Comparison of ENCODE assay signal across 8 cellular contexts in the genomic region with DNA sequence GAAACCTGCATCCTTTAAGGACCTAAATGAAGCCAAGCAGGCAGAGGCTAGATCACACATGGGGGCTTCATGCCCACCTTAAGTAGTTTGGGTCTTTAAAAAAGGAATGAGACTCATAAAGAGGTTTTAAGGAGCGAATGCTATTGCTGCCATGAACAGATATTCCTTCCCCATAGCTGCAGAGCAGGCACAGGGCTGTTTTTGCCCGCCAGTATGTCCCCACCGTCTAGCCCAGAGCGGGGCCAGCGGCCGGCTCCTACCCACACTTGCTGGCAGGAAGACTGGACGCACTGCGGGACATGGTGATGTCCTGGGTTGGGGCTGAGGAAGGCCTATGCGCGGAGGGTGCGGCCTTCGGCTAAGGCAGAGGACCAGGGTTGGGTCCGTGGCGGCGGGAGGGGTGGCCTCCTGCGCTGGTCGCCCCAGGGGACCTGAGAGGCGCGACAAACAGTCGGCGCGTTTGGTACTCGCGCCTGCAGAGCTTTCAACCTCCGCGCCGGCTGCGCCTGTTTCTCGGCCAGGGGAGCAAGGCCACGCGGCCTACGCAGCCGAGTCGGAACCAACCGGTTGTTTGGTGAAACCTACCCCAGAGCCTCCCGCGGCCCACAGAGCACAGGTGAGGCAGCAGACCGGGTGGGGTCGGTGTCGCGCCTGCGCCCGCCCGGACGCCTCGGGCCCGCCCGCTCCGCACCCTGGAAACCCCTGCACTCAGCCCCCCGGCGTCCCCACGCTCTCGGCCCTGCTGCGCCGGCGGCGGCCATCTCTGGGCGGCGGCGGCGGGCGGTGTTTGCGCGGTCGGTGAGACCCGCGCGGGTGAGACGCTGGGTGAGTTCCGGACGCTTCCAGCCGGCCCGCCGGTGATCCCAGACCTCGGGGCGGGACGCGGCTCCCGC. TPM values are rescaled to one million over a fixed set of nuclear protein-coding genes. Genes with fewer than 3 reads are reported as not detected.
DNase-seq lines count a peak whose midpoint lies in the region; ATAC-seq and TF ChIP-seq lines count a peak whose summit lies in the region.

FAIM (plus strand) TSS at position 450 of the 893 bp plus-strand sequence. CDS start 10,956 bp downstream, outside the sequence.

- H3K9ac ChIP-seq in DND-41 (ENCODE audit: low read depth, low read length) (peak within 1 kb of the TSS; percentile 88), HUES6 (ENCODE audit: low read length) (peak within 1 kb of the TSS; percentile 91)

- H3K27me3 ChIP-seq in DND-41 (ENCODE audit: insufficient read depth, low read length, poor library complexity): peaks cover 7% of the 10 kb centered on the region
- no peaks in the 10 kb centered on the region; the same call in 1 of the 2 replicates for H3K27me3 ChIP-seq in HUES6 (ENCODE audit: control insufficient read depth, insufficient read depth, low read length)
- H3K27me3 ChIP-seq in osteoblast (ENCODE audit: insufficient read depth, low read length): no peaks in the 10 kb centered on the region

- H3K4me2 ChIP-seq in DND-41 (ENCODE audit: insufficient read depth, low read length) (peak within 1 kb of the TSS; percentile 71), osteoblast (ENCODE audit: insufficient read depth, low read length) (peak within 1 kb of the TSS; percentile 73)

- H3K27ac ChIP-seq in DND-41 (ENCODE audit: low read length): peak within 1 kb of the TSS; percentile 82
- peak within 1 kb of the TSS; percentile 90 for H3K27ac ChIP-seq in HUES6 (ENCODE audit: low read depth, low read length)
- H3K27ac ChIP-seq in osteoblast (ENCODE audit: low read depth, low read length): peak within 1 kb of the TSS; percentile 77
- H3K27ac ChIP-seq in temporal lobe (ENCODE audit: low read depth, low read length): peak within 1 kb of the TSS; percentile 77

- DNase-seq in DND-41: peak; percentile 57
- peak; percentile 59 to 60 for DNase-seq in SHP77 (lab: John Stamatoyannopoulos, UW)
- DNase-seq in activated naive CD4-positive, alpha-beta T cell treated with anti-CD3 and anti-CD28 coated beads, Interleukin-2, amount 50 U/mL, for 16 hours: peak; percentile 72
- peak; percentile 58 for DNase-seq in glomerular visceral epithelial cell (ENCODE audit: extremely low spot score)
- DNase-seq in osteoblast (ENCODE audit: insufficient read length, low spot score, missing footprints): peak; percentile 94

- H3K36me3 ChIP-seq in DND-41 (ENCODE audit: insufficient read depth, low read length): no peaks in the 10 kb centered on the region
- H3K36me3 ChIP-seq in HUES6 (ENCODE audit: control insufficient read depth, insufficient read depth, low read length): no peaks in the 10 kb centered on the region
- no peaks in the 10 kb centered on the region for H3K36me3 ChIP-seq in osteoblast (ENCODE audit: insufficient read depth, low read length)

- no peak for TF ChIP-seq CTCF in DND-41 (IDR thresholded peaks at IDR 0.05; ENCODE audit: borderline replicate concordance, extremely low read depth, low read length, poor library complexity, severe bottlenecking)
- no peak for TF ChIP-seq CTCF in osteoblast (IDR thresholded peaks at IDR 0.05; ENCODE audit: extremely low read depth, low read depth, low read length)

- peaks cover 43% of the 10 kb centered on the region for H3K4me1 ChIP-seq in DND-41 (ENCODE audit: insufficient read depth, low read length)
- peaks cover 9% of the 10 kb centered on the region for H3K4me1 ChIP-seq in HUES6 (ENCODE audit: control insufficient read depth, insufficient read depth, low read length)
- peaks cover 9% of the 10 kb centered on the region for H3K4me1 ChIP-seq in osteoblast (ENCODE audit: insufficient read depth, low read length)

- H3K4me3 ChIP-seq in DND-41 (ENCODE audit: low read depth in 1 of 2, low read length in 2 of 2) (peak within 1 kb of the TSS; percentile 60 to 72), HUES6 (ENCODE audit: low read depth, low read length) (peak within 1 kb of the TSS; percentile 86), osteoblast (ENCODE audit: insufficient read depth, low read length) (peak within 1 kb of the TSS; percentile 86)

- H4K20me1 ChIP-seq in DND-41 (ENCODE audit: insufficient read depth, low read length) (no peaks in the 10 kb centered on the region), osteoblast (ENCODE audit: insufficient read depth, low read length) (no peaks in the 10 kb centered on the region)

- H3K79me2 ChIP-seq in DND-41 (ENCODE audit: insufficient read depth, low read length) (no peaks in the 10 kb centered on the region; the same call in 1 of the 2 replicates), osteoblast (ENCODE audit: insufficient read depth, low read length) (peaks cover 17% of the 10 kb centered on the region)

- H2AFZ ChIP-seq in DND-41 (ENCODE audit: low read depth, low read length) (peak within 1 kb of the TSS; percentile 91), osteoblast (ENCODE audit: low read length) (peak within 1 kb of the TSS; percentile 80)

- ATAC-seq in DND-41 (ENCODE audit: insufficient read depth, low read depth) (peak; percentile 76), GM21423 (IDR thresholded peaks at IDR 0.05; ENCODE audit: unreplicated experiment) (peak; percentile 74)

- H3K9me3 ChIP-seq in DND-41 (ENCODE audit: insufficient read depth, low read length, severe bottlenecking) (no peaks in the 10 kb centered on the region), HUES6 (ENCODE audit: control insufficient read depth, insufficient read depth, low read depth, low read length) (no peaks in the 10 kb centered on the region), osteoblast (ENCODE audit: low read depth, low read length) (no peaks in the 10 kb centered on the region)

RNA-seq across cellular contexts. Expression of gene FAIM, which starts in this region (rescaled TPM):
- total RNA-seq in osteoblast (9.7 and 13.0 TPM in 2 replicates), temporal lobe (19.9 TPM)

Comparison
In these comparisons a context has a peak if more than half of its experiments do, and no peak if none do; other contexts are left out.
1. Peak in every context shown above with its lines: DNase-seq, ATAC-seq, H3K4me3 ChIP-seq and H3K27ac ChIP-seq.